Comparison of ENCODE assay signal across 29 cellular contexts in genomic region chr14:24072436-24072835, GRCh38. TPM values are rescaled to one million over a fixed set of nuclear protein-coding genes. Genes with fewer than 3 reads are reported as not detected.
DNase-seq lines count a peak whose midpoint lies in the region; ATAC-seq, FAIRE-seq and TF ChIP-seq lines count a peak whose summit lies in the region.
"Had no signal": no experiment of that assay in that cellular context is flagged by ENCODE, and none has a peak within 500 bp of the region (broad histone marks: within the 10 kb centered on the region; RNA-seq: fewer than 3 reads in every experiment).

No MANE protein-coding gene starts in this region.

- H3K79me1 ChIP-seq in H9 (ENCODE audit: insufficient read depth, low read depth, low read length, poor library complexity, severe bottlenecking), result no peaks in the 10 kb centered on the region

- H3K79me2 ChIP-seq in H9 (ENCODE audit: insufficient read depth, low read length), result no peaks in the 10 kb centered on the region
- no peaks in the 10 kb centered on the region for H3K79me2 ChIP-seq in HepG2 (ENCODE audit: insufficient read depth, low read length)
- H3K79me2 ChIP-seq: hepatocyte had no signal

- H3K4me3 ChIP-seq in HepG2 (replicated peaks in 1 of 3; ENCODE audit: insufficient read depth in 1 of 3, low read depth in 2 of 3, low read length in 3 of 3) (no peak overlapping the region), A673 (ENCODE audit: low read depth, low read length, poor library complexity, severe bottlenecking) (no peak overlapping the region)
- H3K4me3 ChIP-seq: hepatocyte, lung, right atrium auricular region had no signal

- in situ Hi-C loops in HepG2 (cut with HindIII; ENCODE audit: extremely low pct_ligation_motif_present, low pct_unique_long_range_greater_than_20kb), result no loop called here

- H3K4me1 ChIP-seq in H9 (ENCODE audit: insufficient read depth, low read length) (no peaks in the 10 kb centered on the region), HepG2 (ENCODE audit: insufficient read depth, low read length) (peaks cover 46% of the 10 kb centered on the region), A673 (ENCODE audit: insufficient read depth, low read length, poor library complexity, severe bottlenecking) (no peaks in the 10 kb centered on the region)

- ATAC-seq in HepG2, result peak; percentile 1; the same call in 1 of the 3 replicates
- ATAC-seq: activated CD8-positive, alpha-beta T cell treated with anti-CD3 and anti-CD28 coated beads, Interleukin-2, amount 10 ng/mL, durations not matched to agents 7 days and 5 days; CD8-positive, alpha-beta T cell; T-cell had no signal

- H2BK5ac ChIP-seq in H9 (ENCODE audit: insufficient read length, low read length), result no peak overlapping the region

- no peak overlapping the region for H2BK15ac ChIP-seq in H9 (ENCODE audit: low read depth, low read length)

- TF ChIP-seq POLR2A in HepG2 (IDR thresholded peaks at IDR 0.05; ENCODE audit: insufficient read depth in 1 of 2, low read depth in 2 of 2, low read length in 2 of 2), result no peak

- peaks cover 5 to 11% of the 10 kb centered on the region in 2 experiments; a peak in 2 of 4 replicates for H3K4me1 Mint-ChIP-seq in H9
- H3K4me1 Mint-ChIP-seq: immature natural killer cell had no signal

- no peak overlapping the region for H3K4ac ChIP-seq in H9 (ENCODE audit: low read depth, low read length)

- CTCF ChIA-PET in HepG2 (lab: Yijun Ruan, JAX; ENCODE audit: low intra/inter-chr PET ratio, low total read pairs) (no interaction called here), A673 (lab: Charles Lee) (no interaction called here)

- no peaks in the 10 kb centered on the region for H3K9me3 ChIP-seq in H9 (ENCODE audit: control insufficient read depth, low read depth, low read length)
- no peaks in the 10 kb centered on the region for H3K9me3 ChIP-seq in HepG2 (ENCODE audit: low read length)
- H3K9me3 ChIP-seq in A673 (ENCODE audit: low read depth, low read length, poor library complexity, severe bottlenecking), result no peaks in the 10 kb centered on the region
- H3K9me3 ChIP-seq: right atrium auricular region had no signal

- H3K36me3 ChIP-seq in HepG2 (replicated peaks in 1 of 2; ENCODE audit: control insufficient read depth in 1 of 2, insufficient read depth in 2 of 2, low read length in 2 of 2) (no peaks in the 10 kb centered on the region), A673 (ENCODE audit: insufficient read depth, low read length, poor library complexity, severe bottlenecking) (no peaks in the 10 kb centered on the region)
- H3K36me3 ChIP-seq: right atrium auricular region had no signal

- H2AK5ac ChIP-seq in H9 (ENCODE audit: insufficient read length, low read length), result no peak overlapping the region

- no peak overlapping the region for H2BK20ac ChIP-seq in H9 (ENCODE audit: low read depth, low read length, poor library complexity, severe bottlenecking)

- intact Hi-C loops in HepG2 (cut with micrococcal nuclease; ENCODE audit: unreplicated experiment) (no loop called here), posterior cingulate gyrus (cut with DNase I) (no loop called here), A673 (cut with micrococcal nuclease; ENCODE audit: unreplicated experiment) (no loop called here)

- no peaks in the 10 kb centered on the region for H3K23me2 ChIP-seq in H9 (ENCODE audit: insufficient read length, low read depth, low read length, poor library complexity, severe bottlenecking)

- no peak overlapping the region for H3K23ac ChIP-seq in H9 (ENCODE audit: insufficient read length, low read depth, low read length)

- H4K91ac ChIP-seq in H9 (ENCODE audit: insufficient read length, low read depth, low read length), result no peak overlapping the region

- TF ChIP-seq EP300 in HepG2 (IDR thresholded peaks at IDR 0.05; ENCODE audit: low read depth in 2 of 2, low read length in 2 of 2) (no peak), HepG2 (CRISPR knock-in tag; IDR thresholded peaks at IDR 0.05; ENCODE audit: borderline replicate concordance) (no peak)

- H2BK12ac ChIP-seq in H9 (ENCODE audit: insufficient read length, low read depth, low read length), result no peak overlapping the region

- peak overlapping the region in 1 of 2 experiments; percentile 32; a peak in 1 of 5 replicates for H3K4me3 Mint-ChIP-seq in H9
- H3K4me3 Mint-ChIP-seq: activated CD8-positive, alpha-beta T cell treated with anti-CD3 and anti-CD28 coated beads, Interleukin-2, amount 10 ng/mL, durations not matched to agents 7 days and 5 days; CD8-positive, alpha-beta T cell; immature natural killer cell; T-cell had no signal

- H3K14ac ChIP-seq in H9 (ENCODE audit: insufficient read depth, low read length), result peak overlapping the region; percentile 63; the same call in 1 of the 2 replicates

- no peak overlapping the region for H3K27ac ChIP-seq in H9 (ENCODE audit: insufficient read length, low read depth, low read length)
- H3K27ac ChIP-seq in caudate nucleus (ENCODE audit: low read depth, low read length), result peak overlapping the region; percentile 80
- no peak overlapping the region for H3K27ac ChIP-seq in HepG2 (ENCODE audit: extremely low read length, insufficient read depth, low read length)
- no peak overlapping the region for H3K27ac ChIP-seq in A673 (ENCODE audit: low read depth, low read length, poor library complexity, severe bottlenecking)
- H3K27ac ChIP-seq: hepatocyte, right atrium auricular region had no signal

- H3K27me3 ChIP-seq in H9 (ENCODE audit: insufficient read depth, low read length) (no peaks in the 10 kb centered on the region), HepG2 (ENCODE audit: control insufficient read depth in 1 of 2, insufficient read depth in 2 of 2, low read length in 2 of 2) (peaks cover 13 to 58% of the 10 kb centered on the region in 2 experiments), A673 (replicated peaks; ENCODE audit: insufficient read depth, low read depth, low read length, poor library complexity) (peaks cover 18% of the 10 kb centered on the region)
- H3K27me3 ChIP-seq: right atrium auricular region had no signal

- no peaks in the 10 kb centered on the region; the same call in none of the 2 replicates for H3K27me3 Mint-ChIP-seq in H9 (ENCODE audit: low read depth)

- H4K8ac ChIP-seq in H9 (replicated peaks; ENCODE audit: insufficient read length, low read depth, low read length), result no peak overlapping the region

- WGBS in H9 (ENCODE audit: extremely low coverage, insufficient read length, low lambda C conversion rate), result no CpG with 5 or more reads among the region's 7 CpGs
- WGBS in HepG2 (ENCODE audit: low lambda C conversion rate), result 55% methylated on average over 7 of the region's 7 CpGs

- no peak for FAIRE-seq in HepG2 (lab: Jason Lieb, UNC)
- FAIRE-seq: TTC549 had no signal

- DNase-seq in H9 (no peak), caudate nucleus (lab: John Stamatoyannopoulos, UW) (peak in 37 of 61 donors; percentile 25 to 87 (median 58)), HepG2 (ENCODE audit: low spot score) (no peak), posterior cingulate gyrus (peak in 7 of 10 donors; percentile 43 to 86 (median 64)), NCI-H1417 (lab: John Stamatoyannopoulos, UW) (no peak), RKO (ENCODE audit: low spot score) (no peak), A673 (ENCODE audit: low spot score) (no peak)
- DNase-seq in stimulated activated CD4-positive, alpha-beta T cell treated with anti-CD3 and anti-CD28 coated beads, Interleukin-4, amount 100 ng/mL, for 4 hours, result no peak
- DNase-seq: activated CD4-positive, alpha-beta T cell treated with anti-CD3 and anti-CD28 coated beads for 1 hour; activated CD8-positive, alpha-beta T cell treated with anti-CD3 and anti-CD28 coated beads, Interleukin-2, amount 10 ng/mL, durations not matched to agents 7 days and 5 days; activated naive CD4-positive, alpha-beta T cell; amniotic stem cell; central memory CD4-positive, alpha-beta T cell; DMS153; effector CD4-positive, alpha-beta T cell; GF-D8; immature natural killer cell; Karpas-422; NCI-H1930; NK-92 treated with Interleukin-12 subunit alpha and Interleukin-12 subunit beta, amount 100 ng/mL, for 24 hours; T-cell had no signal

- no peak overlapping the region for H4K5ac ChIP-seq in H9 (ENCODE audit: insufficient read length, low read depth, low read length)

- H3K9me3 Mint-ChIP-seq in H9, result no peaks in the 10 kb centered on the region
- H3K9me3 Mint-ChIP-seq: CD8-positive, alpha-beta T cell; immature natural killer cell; T-cell had no signal

- H3K56ac ChIP-seq in H9 (ENCODE audit: insufficient read length, low read depth, low read length), result no peak overlapping the region

- H4K20me1 ChIP-seq in H9 (ENCODE audit: control insufficient read depth, insufficient read depth, insufficient read length) (no peaks in the 10 kb centered on the region), HepG2 (ENCODE audit: insufficient read depth, low read length) (no peaks in the 10 kb centered on the region)

- no peak overlapping the region for H2BK120ac ChIP-seq in H9 (ENCODE audit: low read depth, low read length, poor library complexity, severe bottlenecking)

- H2AFZ ChIP-seq in H9 (ENCODE audit: low read length) (no peak overlapping the region), HepG2 (ENCODE audit: low read length) (no peak overlapping the region)
- H2AFZ ChIP-seq: hepatocyte had no signal

- no peak overlapping the region for H3K9ac ChIP-seq in H9 (ENCODE audit: extremely low read depth, insufficient read length, low read length)
- H3K9ac ChIP-seq in HepG2 (ENCODE audit: insufficient read depth, low read depth, low read length), result no peak overlapping the region

- H3K27ac Mint-ChIP-seq in H9, result no peak overlapping the region
- H3K27ac Mint-ChIP-seq: activated CD8-positive, alpha-beta T cell treated with anti-CD3 and anti-CD28 coated beads, Interleukin-2, amount 10 ng/mL, durations not matched to agents 7 days and 5 days; CD8-positive, alpha-beta T cell; immature natural killer cell; T-cell had no signal

- H3K18ac ChIP-seq in H9 (ENCODE audit: insufficient read length, low read depth, low read length), result no peak overlapping the region

- POLR2A ChIA-PET in HepG2 (lab: Yijun Ruan, JAX) (interaction anchor here (1.2 to 8.3 kb wide), 5 partner anchors 9 to 89 kb away, joined by 3 to 68 read pairs (median 4); partner anchors contain the start of genes DCAF11, IRF9, NRL and PCK2), A673 (lab: Charles Lee; ENCODE audit: low non-redundant PET) (no interaction called here)

- H3T11ph ChIP-seq in H9 (ENCODE audit: low read length), result no peak overlapping the region

- H3K36me3 Mint-ChIP-seq in H9 (ENCODE audit: insufficient read depth in 1 of 3, low read depth in 3 of 3), result no peaks in the 10 kb centered on the region
- H3K36me3 Mint-ChIP-seq: CD8-positive, alpha-beta T cell; T-cell had no signal

- TF ChIP-seq CTCF in H9 (conservative IDR thresholded peaks at IDR 0.05), result no peak
- TF ChIP-seq CTCF in HepG2 (CRISPR knock-in tag; IDR thresholded peaks at IDR 0.05), result no peak
- TF ChIP-seq CTCF in A673 (conservative IDR thresholded peaks at IDR 0.05; ENCODE audit: low read depth, low read length), result no peak

- H3K4me2 ChIP-seq in H9 (ENCODE audit: insufficient read depth, insufficient read length, low read length) (no peak overlapping the region), HepG2 (ENCODE audit: low read depth, low read length) (no peak overlapping the region)
- H3K4me2 ChIP-seq: hepatocyte had no signal

- BruUV-seq in HepG2 (replicated peaks; lab: Mats Ljungman, UMichigan) (no TSS peak), A673 (replicated peaks; lab: Mats Ljungman, UMichigan) (no TSS peak)

- no peak for TF ChIP-seq RAD21 in HepG2 (CRISPR knock-in tag; IDR thresholded peaks at IDR 0.05)

RNA-seq across cellular contexts. Expression of gene CPNE6, which starts 1.1 kb away (rescaled TPM):
- not detected in 2 replicates for total RNA-seq in H9 (2021)
- not detected in 2 replicates for total RNA-seq in HepG2 (2016; rRNA removed; fragmentation: Illumina TruSeq; extraction: Trizol)
- not detected in 2 replicates for total RNA-seq in HepG2 (2016; cell fraction: cytosol; rRNA removed; fragmentation: Illumina TruSeq; extraction: Trizol; ENCODE audit: low read depth)
- total RNA-seq in HepG2 (2016; cell fraction: insoluble cytoplasmic fraction; rRNA removed; fragmentation: Illumina TruSeq; extraction: Trizol), result not detected in 2 replicates
- not detected in 2 replicates for total RNA-seq in HepG2 (2016; cell fraction: membrane; rRNA removed; fragmentation: Illumina TruSeq; extraction: Trizol)
- total RNA-seq in HepG2 (2016; cell fraction: nucleus; rRNA removed; fragmentation: Illumina TruSeq; extraction: Trizol), result not detected in 2 replicates
- polyA plus RNA-seq in HepG2 (2011; rRNA removed), result 0.03 TPM in 1 of 2 replicates, not detected in the other
- not detected in 2 replicates for polyA plus RNA-seq in HepG2 (2011; cell fraction: cytosol; rRNA removed)
- 0.06 and 0.16 TPM in 2 replicates for polyA plus RNA-seq in HepG2 (2011; cell fraction: nucleus; rRNA removed)
- polyA plus RNA-seq in HepG2 (2012), result 0.05 TPM in 1 of 2 replicates, not detected in the other
- not detected in 2 replicates for polyA plus RNA-seq in HepG2 (2016; cell fraction: cytosol; fragmentation: Illumina TruSeq; extraction: Trizol; ENCODE audit: low read depth)
- not detected in 2 replicates for polyA plus RNA-seq in HepG2 (2016; cell fraction: insoluble cytoplasmic fraction; fragmentation: Illumina TruSeq; extraction: Trizol; ENCODE audit: low read depth)
- not detected in 2 replicates for polyA plus RNA-seq in HepG2 (2016; cell fraction: membrane; fragmentation: Illumina TruSeq; extraction: Trizol; ENCODE audit: low read depth)
- polyA plus RNA-seq in HepG2 (2016; cell fraction: nucleus; fragmentation: Illumina TruSeq; extraction: Trizol; ENCODE audit: insufficient read depth, low read depth), result not detected in 2 replicates
- 0.16 TPM in 1 of 2 replicates, not detected in the other for polyA minus RNA-seq in HepG2 (2011; rRNA and poly(A)+ RNA removed; ENCODE audit: low replicate concordance)
- not detected in 2 replicates for polyA minus RNA-seq in HepG2 (2011; cell fraction: cytosol; rRNA and poly(A)+ RNA removed)
- not detected in 2 replicates for polyA minus RNA-seq in HepG2 (2011; cell fraction: nucleus; rRNA and poly(A)+ RNA removed)
- total RNA-seq in A673 (2021), result not detected in 2 replicates
- total RNA-seq: CD8-positive, alpha-beta T cell; epithelial cell of proximal tubule; fibroblast of villous mesenchyme; hepatocyte; lung; myocyte; T-cell had no signal
- polyA plus RNA-seq: hepatocyte, immature natural killer cell, lung had no signal

RNA-seq across cellular contexts. Expression of gene CARMIL3, which starts 20.6 kb away (rescaled TPM):
- 4.7 and 5.8 TPM in 2 replicates for total RNA-seq in H9 (2021)
- 0.13 and 0.27 TPM in 2 replicates for total RNA-seq in HepG2 (2016; rRNA removed; fragmentation: Illumina TruSeq; extraction: Trizol)
- total RNA-seq in HepG2 (2016; cell fraction: cytosol; rRNA removed; fragmentation: Illumina TruSeq; extraction: Trizol; ENCODE audit: low read depth), result 0.18 TPM in 1 of 2 replicates, not detected in the other
- total RNA-seq in HepG2 (2016; cell fraction: insoluble cytoplasmic fraction; rRNA removed; fragmentation: Illumina TruSeq; extraction: Trizol), result 0.12 and 0.41 TPM in 2 replicates
- 0.03 and 0.15 TPM in 2 replicates for total RNA-seq in HepG2 (2016; cell fraction: membrane; rRNA removed; fragmentation: Illumina TruSeq; extraction: Trizol)
- 0.47 and 0.65 TPM in 2 replicates for total RNA-seq in HepG2 (2016; cell fraction: nucleus; rRNA removed; fragmentation: Illumina TruSeq; extraction: Trizol)
- 0.55 and 0.85 TPM in 2 replicates for polyA plus RNA-seq in HepG2 (2011; rRNA removed)
- polyA plus RNA-seq in HepG2 (2011; cell fraction: cytosol; rRNA removed), result 0.13 and 0.21 TPM in 2 replicates
- 7.7 and 8.1 TPM in 2 replicates for polyA plus RNA-seq in HepG2 (2011; cell fraction: nucleus; rRNA removed)
- 0.16 and 0.34 TPM in 2 replicates for polyA plus RNA-seq in HepG2 (2012)
- polyA plus RNA-seq in HepG2 (2016; cell fraction: cytosol; fragmentation: Illumina TruSeq; extraction: Trizol; ENCODE audit: low read depth), result 0.03 TPM in 2 replicates
- 0.19 and 0.23 TPM in 2 replicates for polyA plus RNA-seq in HepG2 (2016; cell fraction: insoluble cytoplasmic fraction; fragmentation: Illumina TruSeq; extraction: Trizol; ENCODE audit: low read depth)
- 0.05 TPM in 2 replicates for polyA plus RNA-seq in HepG2 (2016; cell fraction: membrane; fragmentation: Illumina TruSeq; extraction: Trizol; ENCODE audit: low read depth)
- 1.6 and 2.9 TPM in 2 replicates for polyA plus RNA-seq in HepG2 (2016; cell fraction: nucleus; fragmentation: Illumina TruSeq; extraction: Trizol; ENCODE audit: insufficient read depth, low read depth)
- 0.14 and 3.1 TPM in 2 replicates for polyA minus RNA-seq in HepG2 (2011; rRNA and poly(A)+ RNA removed; ENCODE audit: low replicate concordance)
- polyA minus RNA-seq in HepG2 (2011; cell fraction: cytosol; rRNA and poly(A)+ RNA removed), result 0.20 and 0.44 TPM in 2 replicates
- polyA minus RNA-seq in HepG2 (2011; cell fraction: nucleus; rRNA and poly(A)+ RNA removed), result 0.77 and 2.9 TPM in 2 replicates
- 0.49 and 1.2 TPM in 2 replicates for total RNA-seq in A673 (2021)
- total RNA-seq: epithelial cell of proximal tubule, fibroblast of villous mesenchyme, right atrium auricular region had no signal
- polyA plus RNA-seq: hepatocyte had no signal

RNA-seq across cellular contexts. Expression of gene PCK2, which starts 21.7 kb away (rescaled TPM):
- total RNA-seq in H9 (2021) (48.9 and 50.2 TPM in 2 replicates), HepG2 (2016; rRNA removed; fragmentation: Illumina TruSeq; extraction: Trizol) (118 and 129 TPM in 2 replicates), A673 (2021) (16.8 and 46.3 TPM in 2 replicates)
- 29.7 and 32.7 TPM in 2 replicates for total RNA-seq in HepG2 (2016; cell fraction: cytosol; rRNA removed; fragmentation: Illumina TruSeq; extraction: Trizol; ENCODE audit: low read depth)
- total RNA-seq in HepG2 (2016; cell fraction: insoluble cytoplasmic fraction; rRNA removed; fragmentation: Illumina TruSeq; extraction: Trizol), result 112 and 129 TPM in 2 replicates
- 38.2 and 39.1 TPM in 2 replicates for total RNA-seq in HepG2 (2016; cell fraction: membrane; rRNA removed; fragmentation: Illumina TruSeq; extraction: Trizol)
- 96.7 and 121 TPM in 2 replicates for total RNA-seq in HepG2 (2016; cell fraction: nucleus; rRNA removed; fragmentation: Illumina TruSeq; extraction: Trizol)
- polyA plus RNA-seq in HepG2 (2011; rRNA removed), result 272 and 316 TPM in 2 replicates
- polyA plus RNA-seq in HepG2 (2011; cell fraction: cytosol; rRNA removed), result 238 and 309 TPM in 2 replicates
- polyA plus RNA-seq in HepG2 (2011; cell fraction: nucleus; rRNA removed), result 309 TPM in 2 replicates
- polyA plus RNA-seq in HepG2 (2012), result 216 and 286 TPM in 2 replicates
- polyA plus RNA-seq in HepG2 (2016; cell fraction: cytosol; fragmentation: Illumina TruSeq; extraction: Trizol; ENCODE audit: low read depth), result 19.2 and 20.8 TPM in 2 replicates
- 122 and 140 TPM in 2 replicates for polyA plus RNA-seq in HepG2 (2016; cell fraction: insoluble cytoplasmic fraction; fragmentation: Illumina TruSeq; extraction: Trizol; ENCODE audit: low read depth)
- 27.1 and 31.0 TPM in 2 replicates for polyA plus RNA-seq in HepG2 (2016; cell fraction: membrane; fragmentation: Illumina TruSeq; extraction: Trizol; ENCODE audit: low read depth)
- polyA plus RNA-seq in HepG2 (2016; cell fraction: nucleus; fragmentation: Illumina TruSeq; extraction: Trizol; ENCODE audit: insufficient read depth, low read depth), result 172 and 175 TPM in 2 replicates
- polyA minus RNA-seq in HepG2 (2011; rRNA and poly(A)+ RNA removed; ENCODE audit: low replicate concordance), result 87.1 and 691 TPM in 2 replicates
- polyA minus RNA-seq in HepG2 (2011; cell fraction: cytosol; rRNA and poly(A)+ RNA removed), result 204 and 209 TPM in 2 replicates
- 128 and 158 TPM in 2 replicates for polyA minus RNA-seq in HepG2 (2011; cell fraction: nucleus; rRNA and poly(A)+ RNA removed)

RNA-seq across cellular contexts. Expression of gene DCAF11, which starts 42.1 kb away (rescaled TPM):
- total RNA-seq in H9 (2021) (73.4 and 74.3 TPM in 2 replicates), HepG2 (2016; rRNA removed; fragmentation: Illumina TruSeq; extraction: Trizol) (257 and 342 TPM in 2 replicates), A673 (2021) (45.5 and 49.1 TPM in 2 replicates)
- total RNA-seq in HepG2 (2016; cell fraction: cytosol; rRNA removed; fragmentation: Illumina TruSeq; extraction: Trizol; ENCODE audit: low read depth), result 34.1 and 39.6 TPM in 2 replicates
- total RNA-seq in HepG2 (2016; cell fraction: insoluble cytoplasmic fraction; rRNA removed; fragmentation: Illumina TruSeq; extraction: Trizol), result 258 and 327 TPM in 2 replicates
- total RNA-seq in HepG2 (2016; cell fraction: membrane; rRNA removed; fragmentation: Illumina TruSeq; extraction: Trizol), result 160 and 166 TPM in 2 replicates
- total RNA-seq in HepG2 (2016; cell fraction: nucleus; rRNA removed; fragmentation: Illumina TruSeq; extraction: Trizol), result 174 and 191 TPM in 2 replicates
- polyA plus RNA-seq in HepG2 (2011; rRNA removed), result 150 and 176 TPM in 2 replicates
- polyA plus RNA-seq in HepG2 (2011; cell fraction: cytosol; rRNA removed), result 134 and 153 TPM in 2 replicates
- polyA plus RNA-seq in HepG2 (2011; cell fraction: nucleus; rRNA removed), result 221 and 233 TPM in 2 replicates
- polyA plus RNA-seq in HepG2 (2012), result 123 and 142 TPM in 2 replicates
- polyA plus RNA-seq in HepG2 (2016; cell fraction: cytosol; fragmentation: Illumina TruSeq; extraction: Trizol; ENCODE audit: low read depth), result 37.7 and 39.7 TPM in 2 replicates
- polyA plus RNA-seq in HepG2 (2016; cell fraction: insoluble cytoplasmic fraction; fragmentation: Illumina TruSeq; extraction: Trizol; ENCODE audit: low read depth), result 251 and 268 TPM in 2 replicates
- polyA plus RNA-seq in HepG2 (2016; cell fraction: membrane; fragmentation: Illumina TruSeq; extraction: Trizol; ENCODE audit: low read depth), result 114 and 116 TPM in 2 replicates
- polyA plus RNA-seq in HepG2 (2016; cell fraction: nucleus; fragmentation: Illumina TruSeq; extraction: Trizol; ENCODE audit: insufficient read depth, low read depth), result 253 and 275 TPM in 2 replicates
- 74.6 and 273 TPM in 2 replicates for polyA minus RNA-seq in HepG2 (2011; rRNA and poly(A)+ RNA removed; ENCODE audit: low replicate concordance)
- polyA minus RNA-seq in HepG2 (2011; cell fraction: cytosol; rRNA and poly(A)+ RNA removed), result 98.7 and 103 TPM in 2 replicates
- 146 and 181 TPM in 2 replicates for polyA minus RNA-seq in HepG2 (2011; cell fraction: nucleus; rRNA and poly(A)+ RNA removed)

RNA-seq across cellular contexts. Expression of gene NRL, which starts 42.3 kb away (rescaled TPM):
- total RNA-seq in H9 (2021), result 2.2 and 2.5 TPM in 2 replicates
- 4.7 and 5.2 TPM in 2 replicates for total RNA-seq in HepG2 (2016; rRNA removed; fragmentation: Illumina TruSeq; extraction: Trizol)
- 6.6 and 7.1 TPM in 2 replicates for total RNA-seq in HepG2 (2016; cell fraction: cytosol; rRNA removed; fragmentation: Illumina TruSeq; extraction: Trizol; ENCODE audit: low read depth)
- 4.7 and 5.6 TPM in 2 replicates for total RNA-seq in HepG2 (2016; cell fraction: insoluble cytoplasmic fraction; rRNA removed; fragmentation: Illumina TruSeq; extraction: Trizol)
- 9.2 and 10.6 TPM in 2 replicates for total RNA-seq in HepG2 (2016; cell fraction: membrane; rRNA removed; fragmentation: Illumina TruSeq; extraction: Trizol)
- 3.4 and 5.1 TPM in 2 replicates for total RNA-seq in HepG2 (2016; cell fraction: nucleus; rRNA removed; fragmentation: Illumina TruSeq; extraction: Trizol)
- 2.5 and 3.4 TPM in 2 replicates for polyA plus RNA-seq in HepG2 (2011; rRNA removed)
- polyA plus RNA-seq in HepG2 (2011; cell fraction: cytosol; rRNA removed), result 2.9 and 5.2 TPM in 2 replicates
- polyA plus RNA-seq in HepG2 (2011; cell fraction: nucleus; rRNA removed), result 3.5 and 3.9 TPM in 2 replicates
- polyA plus RNA-seq in HepG2 (2012), result 2.2 and 2.5 TPM in 2 replicates
- polyA plus RNA-seq in HepG2 (2016; cell fraction: cytosol; fragmentation: Illumina TruSeq; extraction: Trizol; ENCODE audit: low read depth), result 3.4 and 5.1 TPM in 2 replicates
- 4.5 and 4.7 TPM in 2 replicates for polyA plus RNA-seq in HepG2 (2016; cell fraction: insoluble cytoplasmic fraction; fragmentation: Illumina TruSeq; extraction: Trizol; ENCODE audit: low read depth)
- polyA plus RNA-seq in HepG2 (2016; cell fraction: membrane; fragmentation: Illumina TruSeq; extraction: Trizol; ENCODE audit: low read depth), result 6.1 and 7.7 TPM in 2 replicates
- 3.5 and 4.8 TPM in 2 replicates for polyA plus RNA-seq in HepG2 (2016; cell fraction: nucleus; fragmentation: Illumina TruSeq; extraction: Trizol; ENCODE audit: insufficient read depth, low read depth)
- polyA minus RNA-seq in HepG2 (2011; rRNA and poly(A)+ RNA removed; ENCODE audit: low replicate concordance), result 0.58 and 9.0 TPM in 2 replicates
- polyA minus RNA-seq in HepG2 (2011; cell fraction: cytosol; rRNA and poly(A)+ RNA removed), result 3.0 and 3.9 TPM in 2 replicates
- polyA minus RNA-seq in HepG2 (2011; cell fraction: nucleus; rRNA and poly(A)+ RNA removed), result 6.1 and 6.6 TPM in 2 replicates
- total RNA-seq in A673 (2021), result 1.6 and 1.9 TPM in 2 replicates

Comparison
In these comparisons a context has a peak if more than half of its experiments do, and no peak if none do; other contexts are left out.
1. DNase-seq: peak in caudate nucleus (37 of 61) and posterior cingulate gyrus (7 of 10); none in H9 (single experiment), HepG2 (single experiment), NCI-H1417 (0 of 3), RKO (single experiment), stimulated activated CD4-positive, alpha-beta T cell treated with anti-CD3 and anti-CD28 coated beads, Interleukin-4, amount 100 ng/mL, for 4 hours (0 of 2) and A673 (single experiment).